1 cellular context compared by ENCODE assay signal in genomic region chr11:10750838-10751580, GRCh38.
TF ChIP-seq lines count a peak whose summit lies in the region.

Gene CTR9, plus strand, starts transcription at chr11:10751246. Its CDS starts 167 bp downstream, at chr11:10751413.

TF ChIP-seq in K562, 482 proteins besides CTCF, POLR2A, EP300 and RAD21 (continued from another document and continues in another):
- TF ChIP-seq MGA (IDR thresholded peaks at IDR 0.05) (peak; percentile 89), NFYB (IDR thresholded peaks at IDR 0.05; ENCODE audit: extremely low read depth, insufficient read length) (no peak), FOXK2 (conservative IDR thresholded peaks at IDR 0.05 in 1 of 2, IDR thresholded peaks at IDR 0.05 in 1 of 2; ENCODE audit: low read depth in 2 of 2) (peak; percentile 92 to 97), ATF6 (CRISPR knock-in tag; IDR thresholded peaks at IDR 0.05) (0 out of 2 replicates have a peak, but pooled peaks have one; percentile 44), SIN3A (IDR thresholded peaks at IDR 0.05; ENCODE audit: borderline replicate concordance in 2 of 2, control insufficient read depth in 1 of 2, low read depth in 2 of 2, low read length in 2 of 2) (peak; percentile 92), CSDE1 (IDR thresholded peaks at IDR 0.05) (no peak), GATAD2A (IDR thresholded peaks at IDR 0.05) (no peak), HMGN3 (IDR thresholded peaks at IDR 0.05; ENCODE audit: borderline replicate concordance, extremely low read depth, insufficient read length, low read depth, low read length) (peak; percentile 83), HDAC1 (IDR thresholded peaks at IDR 0.05) (peak in 1 of 2 experiments; percentile 83; a peak in 2 of 4 replicates), ZNF316 (IDR thresholded peaks at IDR 0.05) (no peak), CREB3 (tag; conservative IDR thresholded peaks at IDR 0.05; ENCODE audit: low read depth) (no peak), ZFP1 (CRISPR knock-in tag; IDR thresholded peaks at IDR 0.05) (no peak), NFIC (IDR thresholded peaks at IDR 0.05) (peak; percentile 34; the same call in 1 of the 2 replicates), IRF1 (CRISPR knock-in tag; IDR thresholded peaks at IDR 0.05; ENCODE audit: borderline replicate concordance) (no peak), ZNF696 (CRISPR knock-in tag; conservative IDR thresholded peaks at IDR 0.05) (no peak), NFATC3 (IDR thresholded peaks at IDR 0.05) (no peak), ZNF212 (CRISPR knock-in tag; IDR thresholded peaks at IDR 0.05) (no peak), MLX (CRISPR knock-in tag; conservative IDR thresholded peaks at IDR 0.05) (no peak), MED1 (CRISPR knock-in tag; IDR thresholded peaks at IDR 0.05; ENCODE audit: borderline replicate concordance) (no peak), ETV1 (tag; conservative IDR thresholded peaks at IDR 0.05; ENCODE audit: low read depth) (peak; percentile 91), HDAC6 (IDR thresholded peaks at IDR 0.05; ENCODE audit: low read depth, low read length) (no peak), SNRNP70 (optimal IDR thresholded peaks at IDR 0.05; ENCODE audit: low read depth, low read length) (no peak), ZSCAN32 (CRISPR knock-in tag; IDR thresholded peaks at IDR 0.05) (no peak), ZNF511 (CRISPR knock-in tag; IDR thresholded peaks at IDR 0.05) (peak; percentile 85), BMI1 (IDR thresholded peaks at IDR 0.05; ENCODE audit: low read length) (no peak), CHCHD3 (CRISPR knock-in tag; IDR thresholded peaks at IDR 0.05) (no peak), ZNF395 (CRISPR knock-in tag; IDR thresholded peaks at IDR 0.05) (no peak), ZNF408 (CRISPR knock-in tag; IDR thresholded peaks at IDR 0.05; ENCODE audit: low read depth) (no peak), SAFB2 (IDR thresholded peaks at IDR 0.05; ENCODE audit: borderline replicate concordance, low read depth, low read length, severe bottlenecking) (no peak), POLR3G (IDR thresholded peaks at IDR 0.05; ENCODE audit: extremely low read depth, insufficient read length, insufficient replicate concordance) (no peak), LCOR (CRISPR knock-in tag; IDR thresholded peaks at IDR 0.05) (peak; percentile 96), CCAR2 (IDR thresholded peaks at IDR 0.05; ENCODE audit: low read depth, low read length) (no peak), SMARCA5 (IDR thresholded peaks at IDR 0.05) (no peak), EZH2 (IDR thresholded peaks at IDR 0.05; ENCODE audit: borderline replicate concordance, low read depth, low read length) (no peak), MBD1 (CRISPR knock-in tag; IDR thresholded peaks at IDR 0.05) (no peak), FOSL1 (tag; conservative IDR thresholded peaks at IDR 0.05) (peak; percentile 57), ETS1 (conservative IDR thresholded peaks at IDR 0.05; ENCODE audit: control insufficient read depth, low read depth, low read length) (peak; percentile 89), CXXC5 (CRISPR knock-in tag; IDR thresholded peaks at IDR 0.05) (peak; percentile 97), ZNF655 (CRISPR knock-in tag; IDR thresholded peaks at IDR 0.05) (no peak)
